In genomic region chr17:75412455-75413317, GRCh38 we compare ENCODE assay signal across 8 cellular contexts. TPM values are rescaled to one million over a fixed set of nuclear protein-coding genes. Genes with fewer than 3 reads are reported as not detected.
DNase-seq lines count a peak whose midpoint lies in the region; ATAC-seq and TF ChIP-seq lines count a peak whose summit lies in the region.

No MANE protein-coding gene starts in this region.

- H3K9me3 ChIP-seq in DOHH2 (ENCODE audit: control insufficient read depth, insufficient read depth, low read length) (no peaks in the 10 kb centered on the region), mesenchymal stem cell (ENCODE audit: control insufficient read depth, low read length) (no peaks in the 10 kb centered on the region)

- DNase-seq in NCI-H748 (lab: John Stamatoyannopoulos, UW; ENCODE audit: unreplicated experiment), result peak; percentile 64
- DNase-seq in activated CD4-positive, alpha-beta T cell treated with anti-CD3 and anti-CD28 coated beads, Interleukin-2, amount 50 U/mL, for 4 hours, result peak; percentile 61 to 68
- peak; percentile 61 for DNase-seq in effector CD8-positive, alpha-beta T cell (lab: John Stamatoyannopoulos, UW)
- peak; percentile 81 for DNase-seq in mesenchymal stem cell
- DNase-seq in stimulated activated CD8-positive, alpha-beta memory T cell treated with anti-CD3 and anti-CD28 coated beads, Interleukin-2, amount 100 ng/mL, for 48 hours (ENCODE audit: low read depth in 2 of 2), result peak; percentile 24 to 57

- no peaks in the 10 kb centered on the region for H4K20me1 ChIP-seq in DOHH2 (ENCODE audit: control insufficient read depth, insufficient read depth, low read depth, low read length)

- peak overlapping the region; percentile 48 for H3K4me3 ChIP-seq in DOHH2 (ENCODE audit: low read length)
- peak overlapping the region in 1 of 2 experiments; percentile 48 for H3K4me3 ChIP-seq in mesenchymal stem cell (ENCODE audit: insufficient read depth in 1 of 2, low read depth in 1 of 2, low read length in 2 of 2)

- H4K91ac ChIP-seq in mesenchymal stem cell (ENCODE audit: low read length), result no peak overlapping the region

- no peaks in the 10 kb centered on the region for H3K9me2 ChIP-seq in DOHH2 (replicated peaks; ENCODE audit: control insufficient read depth, low read length)

- H2BK5ac ChIP-seq in mesenchymal stem cell (ENCODE audit: low read depth, low read length, poor library complexity, severe bottlenecking), result no peak overlapping the region

- H3F3A ChIP-seq in DOHH2 (ENCODE audit: control insufficient read depth, insufficient read depth), result peaks cover 6% of the 10 kb centered on the region; the same call in 1 of the 2 replicates

- H3K36me3 ChIP-seq in DOHH2 (ENCODE audit: control insufficient read depth, low read length), result no peaks in the 10 kb centered on the region
- H3K36me3 ChIP-seq in mesenchymal stem cell (ENCODE audit: control insufficient read depth in 1 of 2, insufficient read depth in 2 of 2, low read depth in 1 of 2, low read length in 2 of 2), result no peaks in the 10 kb centered on the region

- peak overlapping the region; percentile 61 for H3K9ac ChIP-seq in mesenchymal stem cell (ENCODE audit: low read length)

- H3K18ac ChIP-seq in mesenchymal stem cell (ENCODE audit: low read depth in 1 of 2, low read length in 2 of 2), result peak overlapping the region in 1 of 2 experiments; percentile 34

- H3K27ac ChIP-seq in DOHH2 (ENCODE audit: low read depth, low read length) (no peak overlapping the region), mesenchymal stem cell (ENCODE audit: low read length, poor library complexity, severe bottlenecking) (no peak overlapping the region)

- no peak overlapping the region for H2BK12ac ChIP-seq in mesenchymal stem cell (ENCODE audit: low read length in 2 of 2)

- peak; percentile 70 for TF ChIP-seq CTCF in DOHH2 (IDR thresholded peaks at IDR 0.05; ENCODE audit: low read depth, low read length, poor library complexity, severe bottlenecking)

- WGBS in mesenchymal stem cell, result under 1% methylated on average over 5 of the region's 8 CpGs

- no peak overlapping the region for H3K4ac ChIP-seq in mesenchymal stem cell (ENCODE audit: low read depth in 1 of 2, low read length in 2 of 2)

- no peak overlapping the region for H3K14ac ChIP-seq in mesenchymal stem cell (ENCODE audit: low read length in 2 of 2)

- H4K8ac ChIP-seq in mesenchymal stem cell (ENCODE audit: low read length), result no peak overlapping the region

- peaks cover 10% of the 10 kb centered on the region for H3K27me3 ChIP-seq in DOHH2 (ENCODE audit: control insufficient read depth, low read length)
- peaks cover 23 to 31% of the 10 kb centered on the region in 2 experiments for H3K27me3 ChIP-seq in mesenchymal stem cell (ENCODE audit: control insufficient read depth in 1 of 2, insufficient read depth in 1 of 2, low read length in 2 of 2)

- H3K4me2 ChIP-seq in DOHH2 (ENCODE audit: low read length) (peak overlapping the region; percentile 70), mesenchymal stem cell (ENCODE audit: low read length, poor library complexity, severe bottlenecking) (peak overlapping the region; percentile 32)

- no peaks in the 10 kb centered on the region for H3K79me1 ChIP-seq in mesenchymal stem cell (replicated peaks; ENCODE audit: low read length, poor library complexity, severe bottlenecking)

- no peak overlapping the region for H2BK120ac ChIP-seq in mesenchymal stem cell (ENCODE audit: low read depth, low read length)

- H3K79me2 ChIP-seq in DOHH2 (ENCODE audit: control insufficient read depth, low read length), result no peaks in the 10 kb centered on the region

- H2BK15ac ChIP-seq in mesenchymal stem cell (ENCODE audit: low read depth, poor library complexity, severe bottlenecking), result no peak overlapping the region

- H3K4me1 ChIP-seq in DOHH2 (ENCODE audit: control insufficient read depth, low read length) (peaks cover 27% of the 10 kb centered on the region), mesenchymal stem cell (ENCODE audit: control insufficient read depth, insufficient read depth, low read depth, low read length) (no peaks in the 10 kb centered on the region)

- no peak overlapping the region for H2AFZ ChIP-seq in mesenchymal stem cell (ENCODE audit: low read depth, low read length)

- H2AK5ac ChIP-seq in mesenchymal stem cell (ENCODE audit: low read length, severe bottlenecking), result no peak overlapping the region

- no peak overlapping the region for H3K23ac ChIP-seq in mesenchymal stem cell (ENCODE audit: low read length in 2 of 2)

- ATAC-seq in HG03565 (IDR thresholded peaks at IDR 0.05; ENCODE audit: unreplicated experiment) (peak; percentile 45), HG02870 (IDR thresholded peaks at IDR 0.05; ENCODE audit: unreplicated experiment) (no peak)

RNA-seq across cellular contexts. Expression of gene GRB2, which starts 7.2 kb away (rescaled TPM):
- polyA plus RNA-seq in mesenchymal stem cell (2013, experiment 1 of 2), result 113 TPM
- polyA plus RNA-seq in mesenchymal stem cell (2013, experiment 2 of 2), result 122 TPM

RNA-seq across cellular contexts. Expression of gene TMEM94, which starts 43.7 kb away (rescaled TPM):
- polyA plus RNA-seq in mesenchymal stem cell (2013, experiment 1 of 2), result 38.5 TPM
- polyA plus RNA-seq in mesenchymal stem cell (2013, experiment 2 of 2), result 37.2 TPM
